11 cellular contexts compared by ENCODE assay signal in the genomic region with DNA sequence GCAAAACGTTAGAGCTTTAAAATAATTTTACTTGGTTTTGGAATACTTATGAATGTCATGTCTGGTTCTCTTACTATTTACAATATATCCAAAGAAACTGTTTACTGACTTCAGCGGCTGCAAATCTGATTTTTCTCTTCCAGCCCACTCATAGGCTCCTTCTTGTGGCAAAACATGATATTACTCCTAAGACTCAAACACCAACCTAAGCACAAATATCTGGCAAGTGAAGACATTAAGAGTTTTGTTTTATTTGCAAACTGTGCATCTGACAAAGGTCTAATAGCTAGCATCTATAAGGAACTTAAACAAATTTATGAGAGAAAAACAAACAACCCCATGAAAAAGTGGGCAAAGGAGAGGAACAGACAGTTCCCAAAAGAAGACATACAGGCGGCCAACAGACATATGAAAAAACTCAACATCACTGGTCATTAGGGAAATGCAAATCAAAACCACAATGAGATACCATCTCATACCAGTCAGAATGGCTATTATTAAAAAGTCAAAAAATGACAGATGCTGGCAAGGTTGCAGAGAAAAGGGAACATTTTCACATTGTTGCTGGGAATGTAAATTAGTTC. TPM values are rescaled to one million over a fixed set of nuclear protein-coding genes. Genes with fewer than 3 reads are reported as not detected.
DNase-seq lines count a peak whose midpoint lies in the region; ATAC-seq and TF ChIP-seq lines count a peak whose summit lies in the region.
"Had no signal": no experiment of that assay in that cellular context is flagged by ENCODE, and none has a peak within 500 bp of the region (broad histone marks: within the 10 kb centered on the region; RNA-seq: fewer than 3 reads in every experiment).

No MANE protein-coding gene starts in this region.

- no peaks in the 10 kb centered on the region for H3K4me1 ChIP-seq in HEK293 (ENCODE audit: control insufficient read depth, insufficient read depth, low read length)
- no peaks in the 10 kb centered on the region for H3K4me1 ChIP-seq in effector memory CD4-positive, alpha-beta T cell (ENCODE audit: control insufficient read depth, insufficient read depth, low read length, poor library complexity, severe bottlenecking)

- no peaks in the 10 kb centered on the region for H3K27me3 ChIP-seq in BJ (ENCODE audit: control insufficient read depth, insufficient read depth, low read length)
- no peaks in the 10 kb centered on the region for H3K27me3 ChIP-seq in kidney epithelial cell (ENCODE audit: control insufficient read depth, insufficient read depth, low read length)
- H3K27me3 ChIP-seq in effector memory CD4-positive, alpha-beta T cell (replicated peaks; ENCODE audit: control insufficient read depth, insufficient read depth, low read length, poor library complexity, severe bottlenecking), result no peaks in the 10 kb centered on the region

- peak; percentile 34 for TF ChIP-seq CTCF in BJ (IDR thresholded peaks at IDR 0.05; ENCODE audit: insufficient read depth, low read depth, low read length)
- no peak for TF ChIP-seq CTCF in HEK293 (tag by site-specific recombination; IDR thresholded peaks at IDR 0.05)
- TF ChIP-seq CTCF in VCaP (conservative IDR thresholded peaks at IDR 0.05), result peak; percentile 82
- TF ChIP-seq CTCF in kidney epithelial cell (IDR thresholded peaks at IDR 0.05; ENCODE audit: insufficient read depth, low read length, poor library complexity, severe bottlenecking), result peak; percentile 11
- no peak for TF ChIP-seq CTCF in GM13976 (IDR thresholded peaks at IDR 0.05; ENCODE audit: borderline replicate concordance, control extremely low read depth, extremely low read depth, insufficient read depth, missing control alignments)

- in situ Hi-C loops in GM13976 (cut with MboI; ENCODE audit: low sequenced_read_pairs, unreplicated experiment), result no loop called here

- no peak overlapping the region for H3K27ac ChIP-seq in HEK293 (ENCODE audit: extremely low read depth, low read depth, low read length)
- H3K27ac ChIP-seq in VCaP, result peak overlapping the region; percentile 53
- H3K27ac ChIP-seq in effector memory CD4-positive, alpha-beta T cell (ENCODE audit: insufficient read depth, low read length, poor library complexity, severe bottlenecking), result no peak overlapping the region

- H3K9me3 ChIP-seq in HEK293 (ENCODE audit: control insufficient read depth, insufficient read depth, low read depth, low read length), result no peaks in the 10 kb centered on the region
- no peaks in the 10 kb centered on the region for H3K9me3 ChIP-seq in effector memory CD4-positive, alpha-beta T cell (ENCODE audit: control insufficient read depth, low read length)

- CTCF ChIA-PET in BJ (lab: Yijun Ruan, JAX), result interaction anchor here (0.6 to 1.7 kb wide), 5 partner anchors 12 to 1742 kb away, joined by 3 to 4 read pairs (median 3); no protein-coding TSS in a partner anchor
- CTCF ChIA-PET in HEK293 (lab: Yijun Ruan, JAX), result interaction anchor here (0.5 to 1.8 kb wide), 6 partner anchors 11 to 458 kb away, joined by 3 to 6 read pairs (median 4); a partner anchor contains a TSS

- H3K4me3 ChIP-seq in BJ (ENCODE audit: low read depth, low read length) (no peak overlapping the region), HEK293 (ENCODE audit: low read depth, low read length) (no peak overlapping the region), kidney epithelial cell (ENCODE audit: low read depth, low read length) (no peak overlapping the region)
- H3K4me3 ChIP-seq in effector memory CD4-positive, alpha-beta T cell (ENCODE audit: insufficient read depth, low read depth, low read length, poor library complexity, severe bottlenecking), result no peak overlapping the region

- POLR2A ChIA-PET in BJ (lab: Charles Lee) (no interaction called here), HEK293 (lab: Yijun Ruan, JAX) (interaction anchor here (1.2 kb wide), 1 partner anchor 20 kb away, joined by 3 read pairs; a partner anchor contains a TSS)

- no peak for ATAC-seq in HG02763 (IDR thresholded peaks at IDR 0.05; ENCODE audit: unreplicated experiment)
- ATAC-seq: T-cell had no signal

- H3K36me3 ChIP-seq in BJ (ENCODE audit: control insufficient read depth, insufficient read depth, low read length) (no peaks in the 10 kb centered on the region), HEK293 (ENCODE audit: control insufficient read depth in 2 of 2, insufficient read depth in 1 of 2, low read length in 2 of 2) (no peaks in the 10 kb centered on the region), kidney epithelial cell (ENCODE audit: control insufficient read depth, insufficient read depth, low read length) (no peaks in the 10 kb centered on the region)
- H3K36me3 ChIP-seq in effector memory CD4-positive, alpha-beta T cell (ENCODE audit: control insufficient read depth, insufficient read depth, low read length), result no peaks in the 10 kb centered on the region

- DNase-seq in BJ (ENCODE audit: low read depth) (no peak), kidney epithelial cell (ENCODE audit: low read depth) (no peak), T-helper 9 cell (no peak), GM13976 (ENCODE audit: low spot score) (no peak)
- no peak for DNase-seq in effector memory CD4-positive, alpha-beta T cell
- DNase-seq: activated T-cell treated with anti-CD3 and anti-CD28 coated beads, Interleukin-2, amount 50 U/mL, for 48 hours; T-cell had no signal

TF ChIP-seq in HEK293, 187 proteins besides CTCF, POLR2A, EP300 and RAD21:
- TF ChIP-seq ZNF654 (tag by site-specific recombination; IDR thresholded peaks at IDR 0.05; ENCODE audit: low read depth), result 0 out of 2 replicates have a peak, but pooled peaks have one; percentile 7
- TF ChIP-seq ZNF837 (tag by site-specific recombination; IDR thresholded peaks at IDR 0.05), result no peak

RNA-seq across cellular contexts. Expression of a gene that starts 20.3 kb away (rescaled TPM):
- not detected in 2 replicates for polyA plus RNA-seq in BJ (2011; rRNA removed)
- not detected in 2 replicates for polyA minus RNA-seq in BJ (2011; rRNA and poly(A)+ RNA removed)
- not detected in 2 replicates for total RNA-seq in kidney epithelial cell
- polyA plus RNA-seq: neural cell had no signal

RNA-seq across cellular contexts. Expression of a gene that starts 26.1 kb away (rescaled TPM):
- not detected in 2 replicates for polyA plus RNA-seq in BJ (2011; rRNA removed)
- not detected in 2 replicates for polyA minus RNA-seq in BJ (2011; rRNA and poly(A)+ RNA removed)
- total RNA-seq in kidney epithelial cell, result 0.75 TPM in 1 of 2 replicates, not detected in the other
- polyA plus RNA-seq: neural cell had no signal

RNA-seq across cellular contexts. Expression of a gene that starts 30.4 kb away (rescaled TPM):
- polyA plus RNA-seq in BJ (2011; rRNA removed), result 18.6 and 25.4 TPM in 2 replicates
- polyA minus RNA-seq in BJ (2011; rRNA and poly(A)+ RNA removed), result 13.2 and 13.3 TPM in 2 replicates
- total RNA-seq in kidney epithelial cell, result 32.6 and 36.0 TPM in 2 replicates
- polyA plus RNA-seq: neural cell had no signal

Comparison
In these comparisons a context has a peak if more than half of its experiments do, and no peak if none do; other contexts are left out.
1. CTCF ChIP-seq: peak in BJ (single experiment), VCaP (single experiment) and kidney epithelial cell (single experiment); none in HEK293 (single experiment) and GM13976 (single experiment).